In the genomic region with DNA sequence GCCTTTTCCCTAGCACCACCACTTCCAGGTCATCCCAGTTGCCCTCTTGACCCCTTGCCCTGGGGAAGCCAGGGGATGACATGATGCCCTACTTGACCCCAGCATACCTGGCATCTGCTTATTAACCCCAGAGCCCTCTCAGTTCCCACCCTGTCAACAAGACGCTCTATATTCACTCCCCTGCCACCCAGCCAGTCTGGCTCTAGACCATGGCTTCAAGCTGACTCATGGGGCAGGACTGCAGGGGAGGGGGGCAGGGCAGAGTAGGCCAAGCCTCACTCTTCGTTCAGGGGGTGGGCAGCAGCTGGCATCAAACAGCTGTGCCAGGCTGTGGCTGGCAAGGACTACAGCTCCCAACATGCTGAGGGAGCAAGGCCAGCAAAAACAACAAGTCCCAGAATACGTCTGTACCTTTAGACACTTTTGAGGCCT, we compare ENCODE assay signal across 1 cellular context.
A peak's percentile ranks its signal among the peaks of the same experiment; 100 is the strongest.
TF ChIP-seq lines count a peak whose summit lies in the region.

No MANE protein-coding gene starts in this region.

TF ChIP-seq in HepG2, 621 proteins besides CTCF, POLR2A, EP300 and RAD21:
- TF ChIP-seq HNRNPL (IDR thresholded peaks at IDR 0.05; ENCODE audit: low read depth, low read length), result 0 out of 2 replicates have a peak, but pooled peaks have one; percentile 43
- no peak for TF ChIP-seq MTF2 (CRISPR knock-in tag; IDR thresholded peaks at IDR 0.05; ENCODE audit: borderline replicate concordance)
- no peak for TF ChIP-seq ZNF839 (CRISPR knock-in tag; IDR thresholded peaks at IDR 0.05; ENCODE audit: borderline replicate concordance)
- TF ChIP-seq KDM2A (CRISPR knock-in tag; IDR thresholded peaks at IDR 0.05; ENCODE audit: borderline replicate concordance, low read depth), result no peak
- TF ChIP-seq, protein P1, sequence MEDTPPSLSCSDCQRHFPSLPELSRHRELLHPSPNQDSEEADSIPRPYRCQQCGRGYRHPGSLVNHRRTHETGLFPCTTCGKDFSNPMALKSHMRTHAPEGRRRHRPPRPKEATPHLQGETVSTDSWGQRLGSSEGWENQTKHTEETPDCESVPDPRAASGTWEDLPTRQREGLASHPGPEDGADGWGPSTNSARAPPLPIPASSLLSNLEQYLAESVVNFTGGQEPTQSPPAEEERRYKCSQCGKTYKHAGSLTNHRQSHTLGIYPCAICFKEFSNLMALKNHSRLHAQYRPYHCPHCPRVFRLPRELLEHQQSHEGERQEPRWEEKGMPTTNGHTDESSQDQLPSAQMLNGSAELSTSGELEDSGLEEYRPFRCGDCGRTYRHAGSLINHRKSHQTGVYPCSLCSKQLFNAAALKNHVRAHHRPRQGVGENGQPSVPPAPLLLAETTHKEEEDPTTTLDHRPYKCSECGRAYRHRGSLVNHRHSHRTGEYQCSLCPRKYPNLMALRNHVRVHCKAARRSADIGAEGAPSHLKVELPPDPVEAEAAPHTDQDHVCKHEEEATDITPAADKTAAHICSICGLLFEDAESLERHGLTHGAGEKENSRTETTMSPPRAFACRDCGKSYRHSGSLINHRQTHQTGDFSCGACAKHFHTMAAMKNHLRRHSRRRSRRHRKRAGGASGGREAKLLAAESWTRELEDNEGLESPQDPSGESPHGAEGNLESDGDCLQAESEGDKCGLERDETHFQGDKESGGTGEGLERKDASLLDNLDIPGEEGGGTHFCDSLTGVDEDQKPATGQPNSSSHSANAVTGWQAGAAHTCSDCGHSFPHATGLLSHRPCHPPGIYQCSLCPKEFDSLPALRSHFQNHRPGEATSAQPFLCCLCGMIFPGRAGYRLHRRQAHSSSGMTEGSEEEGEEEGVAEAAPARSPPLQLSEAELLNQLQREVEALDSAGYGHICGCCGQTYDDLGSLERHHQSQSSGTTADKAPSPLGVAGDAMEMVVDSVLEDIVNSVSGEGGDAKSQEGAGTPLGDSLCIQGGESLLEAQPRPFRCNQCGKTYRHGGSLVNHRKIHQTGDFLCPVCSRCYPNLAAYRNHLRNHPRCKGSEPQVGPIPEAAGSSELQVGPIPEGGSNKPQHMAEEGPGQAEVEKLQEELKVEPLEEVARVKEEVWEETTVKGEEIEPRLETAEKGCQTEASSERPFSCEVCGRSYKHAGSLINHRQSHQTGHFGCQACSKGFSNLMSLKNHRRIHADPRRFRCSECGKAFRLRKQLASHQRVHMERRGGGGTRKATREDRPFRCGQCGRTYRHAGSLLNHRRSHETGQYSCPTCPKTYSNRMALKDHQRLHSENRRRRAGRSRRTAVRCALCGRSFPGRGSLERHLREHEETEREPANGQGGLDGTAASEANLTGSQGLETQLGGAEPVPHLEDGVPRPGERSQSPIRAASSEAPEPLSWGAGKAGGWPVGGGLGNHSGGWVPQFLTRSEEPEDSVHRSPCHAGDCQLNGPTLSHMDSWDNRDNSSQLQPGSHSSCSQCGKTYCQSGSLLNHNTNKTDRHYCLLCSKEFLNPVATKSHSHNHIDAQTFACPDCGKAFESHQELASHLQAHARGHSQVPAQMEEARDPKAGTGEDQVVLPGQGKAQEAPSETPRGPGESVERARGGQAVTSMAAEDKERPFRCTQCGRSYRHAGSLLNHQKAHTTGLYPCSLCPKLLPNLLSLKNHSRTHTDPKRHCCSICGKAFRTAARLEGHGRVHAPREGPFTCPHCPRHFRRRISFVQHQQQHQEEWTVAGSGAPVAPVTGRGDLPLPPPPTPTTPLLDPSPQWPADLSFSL (CRISPR knock-in tag; IDR thresholded peaks at IDR 0.05), result no peak
- TF ChIP-seq, protein P2, sequence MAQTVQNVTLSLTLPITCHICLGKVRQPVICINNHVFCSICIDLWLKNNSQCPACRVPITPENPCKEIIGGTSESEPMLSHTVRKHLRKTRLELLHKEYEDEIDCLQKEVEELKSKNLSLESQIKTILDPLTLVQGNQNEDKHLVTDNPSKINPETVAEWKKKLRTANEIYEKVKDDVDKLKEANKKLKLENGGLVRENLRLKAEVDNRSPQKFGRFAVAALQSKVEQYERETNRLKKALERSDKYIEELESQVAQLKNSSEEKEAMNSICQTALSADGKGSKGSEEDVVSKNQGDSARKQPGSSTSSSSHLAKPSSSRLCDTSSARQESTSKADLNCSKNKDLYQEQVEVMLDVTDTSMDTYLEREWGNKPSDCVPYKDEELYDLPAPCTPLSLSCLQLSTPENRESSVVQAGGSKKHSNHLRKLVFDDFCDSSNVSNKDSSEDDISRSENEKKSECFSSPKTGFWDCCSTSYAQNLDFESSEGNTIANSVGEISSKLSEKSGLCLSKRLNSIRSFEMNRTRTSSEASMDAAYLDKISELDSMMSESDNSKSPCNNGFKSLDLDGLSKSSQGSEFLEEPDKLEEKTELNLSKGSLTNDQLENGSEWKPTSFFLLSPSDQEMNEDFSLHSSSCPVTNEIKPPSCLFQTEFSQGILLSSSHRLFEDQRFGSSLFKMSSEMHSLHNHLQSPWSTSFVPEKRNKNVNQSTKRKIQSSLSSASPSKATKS (CRISPR knock-in tag; IDR thresholded peaks at IDR 0.05), result no peak
- TF ChIP-seq ZSCAN30 (CRISPR knock-in tag; IDR thresholded peaks at IDR 0.05), result no peak
- no peak for TF ChIP-seq ZNF549 (CRISPR knock-in tag; IDR thresholded peaks at IDR 0.05)
- no peak for TF ChIP-seq NR1H2 (CRISPR knock-in tag; IDR thresholded peaks at IDR 0.05; ENCODE audit: borderline replicate concordance, low read depth)
- TF ChIP-seq HIC2 (CRISPR knock-in tag; IDR thresholded peaks at IDR 0.05; ENCODE audit: low read depth), result 0 out of 2 replicates have a peak, but pooled peaks have one; percentile 45
- no peak for TF ChIP-seq ZFP82 (CRISPR knock-in tag; IDR thresholded peaks at IDR 0.05; ENCODE audit: borderline replicate concordance)
- no peak for TF ChIP-seq NFE2L1 (CRISPR knock-in tag; IDR thresholded peaks at IDR 0.05; ENCODE audit: borderline replicate concordance)
- no peak for TF ChIP-seq GTF3A (CRISPR knock-in tag; conservative IDR thresholded peaks at IDR 0.05)
- TF ChIP-seq RCOR2 (CRISPR knock-in tag; IDR thresholded peaks at IDR 0.05), result no peak
- TF ChIP-seq ZKSCAN1 (IDR thresholded peaks at IDR 0.05; ENCODE audit: low read length), result no peak
- TF ChIP-seq, protein P3, sequence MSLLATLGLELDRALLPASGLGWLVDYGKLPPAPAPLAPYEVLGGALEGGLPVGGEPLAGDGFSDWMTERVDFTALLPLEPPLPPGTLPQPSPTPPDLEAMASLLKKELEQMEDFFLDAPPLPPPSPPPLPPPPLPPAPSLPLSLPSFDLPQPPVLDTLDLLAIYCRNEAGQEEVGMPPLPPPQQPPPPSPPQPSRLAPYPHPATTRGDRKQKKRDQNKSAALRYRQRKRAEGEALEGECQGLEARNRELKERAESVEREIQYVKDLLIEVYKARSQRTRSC (CRISPR knock-in tag; IDR thresholded peaks at IDR 0.05; ENCODE audit: low read depth), result no peak
- no peak for TF ChIP-seq NCOA1 (CRISPR knock-in tag; IDR thresholded peaks at IDR 0.05)
- TF ChIP-seq ZNF556 (CRISPR knock-in tag; IDR thresholded peaks at IDR 0.05; ENCODE audit: borderline replicate concordance), result no peak
- TF ChIP-seq ATF7 (IDR thresholded peaks at IDR 0.05), result no peak
- TF ChIP-seq ATF7 (CRISPR knock-in tag; IDR thresholded peaks at IDR 0.05), result no peak
- TF ChIP-seq ZNF329 (CRISPR knock-in tag; IDR thresholded peaks at IDR 0.05; ENCODE audit: low read depth), result no peak
- TF ChIP-seq ELF4 (CRISPR knock-in tag; IDR thresholded peaks at IDR 0.05; ENCODE audit: borderline replicate concordance), result no peak
- no peak for TF ChIP-seq SRSF4 (IDR thresholded peaks at IDR 0.05; ENCODE audit: low read depth, low read length, poor library complexity, severe bottlenecking)
- TF ChIP-seq CC2D1A (CRISPR knock-in tag; IDR thresholded peaks at IDR 0.05), result no peak
- peak; percentile 67 for TF ChIP-seq FOSL2 (CRISPR knock-in tag; IDR thresholded peaks at IDR 0.05)
- TF ChIP-seq THAP11 (CRISPR knock-in tag; IDR thresholded peaks at IDR 0.05), result peak; percentile 58; the same call in 1 of the 2 replicates
- no peak for TF ChIP-seq KLF11 (CRISPR knock-in tag; IDR thresholded peaks at IDR 0.05)
- TF ChIP-seq ZNF350 (CRISPR knock-in tag; IDR thresholded peaks at IDR 0.05; ENCODE audit: borderline replicate concordance, low read depth), result no peak
TF ChIP-seq in HepG2: peak in this region for 4.
